Comparison of ENCODE assay signal across 10 cellular contexts in genomic region chr6:36600564-36601146, GRCh38. TPM values are rescaled to one million over a fixed set of nuclear protein-coding genes. Genes with fewer than 3 reads are reported as not detected.
A peak's percentile ranks its signal among the peaks of the same experiment; 100 is the strongest.
DNase-seq lines count a peak whose midpoint lies in the region; ATAC-seq and TF ChIP-seq lines count a peak whose summit lies in the region.
"Had no signal": no experiment of that assay in that cellular context is flagged by ENCODE, and none has a peak within 500 bp of the region (broad histone marks: within the 10 kb centered on the region; RNA-seq: fewer than 3 reads in every experiment).

No MANE protein-coding gene starts in this region.

- H3K9me3 ChIP-seq in GM23248 (ENCODE audit: low read depth) (no peaks in the 10 kb centered on the region), endocrine pancreas (ENCODE audit: control insufficient read depth, low read length) (no peaks in the 10 kb centered on the region), osteoblast (ENCODE audit: low read depth, low read length) (no peaks in the 10 kb centered on the region)

- WGBS in GM23248 (ENCODE audit: low coverage in 1 of 2, low lambda C conversion rate in 2 of 2, missing lambda C conversion rate in 2 of 2), 2 experiments, result 60% methylated on average over 6 of the region's 6 CpGs

- H3K9ac ChIP-seq in GM23248 (no peak overlapping the region), endocrine pancreas (ENCODE audit: control insufficient read depth, insufficient read depth, low read length) (no peak overlapping the region)

- H3K27me3 ChIP-seq in GM23248 (replicated peaks; ENCODE audit: insufficient read depth), result no peaks in the 10 kb centered on the region
- H3K27me3 ChIP-seq in endocrine pancreas (ENCODE audit: control insufficient read depth, insufficient read depth, low read length), result no peaks in the 10 kb centered on the region
- no peaks in the 10 kb centered on the region for H3K27me3 ChIP-seq in osteoblast (ENCODE audit: insufficient read depth, low read length)

- H2AFZ ChIP-seq in GM23248 (no peak overlapping the region), osteoblast (ENCODE audit: low read length) (no peak overlapping the region)

- H4K20me1 ChIP-seq in GM23248 (ENCODE audit: insufficient read depth), result peaks cover 75% of the 10 kb centered on the region
- peaks cover 95% of the 10 kb centered on the region for H4K20me1 ChIP-seq in osteoblast (ENCODE audit: insufficient read depth, low read length)

- DNase-seq in GM23248 (no peak), osteoblast (ENCODE audit: insufficient read length, low spot score, missing footprints) (no peak), RKO (ENCODE audit: low spot score) (no peak), NCI-H510A (lab: John Stamatoyannopoulos, UW) (no peak)
- DNase-seq: GF-D8, NCI-H446 treated with DMSO at 0.1 percent for 48 hours had no signal

- peaks cover 79% of the 10 kb centered on the region for H3K4me1 ChIP-seq in GM23248 (ENCODE audit: insufficient read depth)
- H3K4me1 ChIP-seq in endocrine pancreas (ENCODE audit: control insufficient read depth, insufficient read depth, low read length), result peaks cover 44% of the 10 kb centered on the region
- H3K4me1 ChIP-seq in osteoblast (ENCODE audit: insufficient read depth, low read length), result peaks cover 74% of the 10 kb centered on the region

- peaks cover 98% of the 10 kb centered on the region for H3F3A ChIP-seq in GM23248 (ENCODE audit: insufficient read depth)

- H3K9me2 ChIP-seq in GM23248 (ENCODE audit: insufficient read depth), result no peaks in the 10 kb centered on the region

- ATAC-seq in HG02973 (IDR thresholded peaks at IDR 0.05; ENCODE audit: unreplicated experiment) (no peak), HG03439 (IDR thresholded peaks at IDR 0.05; ENCODE audit: unreplicated experiment) (no peak)

- H3K27ac ChIP-seq in GM23248 (peak overlapping the region; percentile 10), osteoblast (ENCODE audit: low read depth, low read length) (peak overlapping the region; percentile 32)

- H3K36me3 ChIP-seq in GM23248 (ENCODE audit: low read depth), result peaks cover 92% of the 10 kb centered on the region
- H3K36me3 ChIP-seq in endocrine pancreas (ENCODE audit: control insufficient read depth, insufficient read depth, low read length), result peaks cover 7% of the 10 kb centered on the region
- peaks cover 96% of the 10 kb centered on the region for H3K36me3 ChIP-seq in osteoblast (ENCODE audit: insufficient read depth, low read length)

- peak overlapping the region; percentile 97 for H3K4me2 ChIP-seq in GM23248 (ENCODE audit: unreplicated experiment)
- H3K4me2 ChIP-seq in osteoblast (ENCODE audit: insufficient read depth, low read length), result peak overlapping the region; percentile 94

- H3K4me3 ChIP-seq in GM23248 (peak overlapping the region; percentile 96), endocrine pancreas (ENCODE audit: control insufficient read depth, insufficient read depth, low read length) (peak overlapping the region; percentile 49), osteoblast (ENCODE audit: insufficient read depth, low read length) (peak overlapping the region; percentile 31)

- TF ChIP-seq CTCF in osteoblast (IDR thresholded peaks at IDR 0.05; ENCODE audit: extremely low read depth, low read depth, low read length), result no peak

- H3K79me2 ChIP-seq in GM23248 (ENCODE audit: insufficient read depth) (peaks cover 100% of the 10 kb centered on the region), osteoblast (ENCODE audit: insufficient read depth, low read length) (peaks cover 97% of the 10 kb centered on the region)

- in situ Hi-C loops in GM23248 (cut with MboI), result no loop called here

TF ChIP-seq in PFSK-1, 5 proteins besides CTCF, POLR2A, EP300 and RAD21:
- no peak for TF ChIP-seq TAF1 (IDR thresholded peaks at IDR 0.05; ENCODE audit: borderline replicate concordance, insufficient read depth, low read length)
- no peak for TF ChIP-seq FOXP2 (optimal IDR thresholded peaks at IDR 0.05; ENCODE audit: borderline replicate concordance, extremely low read depth, extremely low read length, insufficient read depth)
- TF ChIP-seq REST (IDR thresholded peaks at IDR 0.05; ENCODE audit: insufficient read depth in 1 of 2, low read depth in 2 of 2, low read length in 2 of 2), result no peak
- TF ChIP-seq SIN3A (IDR thresholded peaks at IDR 0.05; ENCODE audit: borderline replicate concordance, insufficient read depth, low read length), result no peak
- peak; percentile 31; the same call in 1 of the 2 replicates for TF ChIP-seq POLR2AphosphoS5 (IDR thresholded peaks at IDR 0.05; ENCODE audit: low read depth, low read length)

RNA-seq across cellular contexts. Expression of gene SRSF3, which starts 6.5 kb away (rescaled TPM):
- 141 and 171 TPM in 2 replicates for total RNA-seq in GM23248 (2014; rRNA removed; shearing (Covaris generic))
- 238 and 243 TPM in 2 replicates for polyA plus RNA-seq in GM23248 (2016; fragmentation: Nextera tagmentation; extraction: Ambion mirVana)
- polyA plus RNA-seq in PFSK-1 (2012; ENCODE audit: insufficient read length, low read depth), result 235 TPM
- total RNA-seq in osteoblast, result 236 and 289 TPM in 2 replicates

RNA-seq across cellular contexts. Expression of gene STK38, which starts 53.4 kb away (rescaled TPM):
- 30.5 and 35.6 TPM in 2 replicates for total RNA-seq in GM23248 (2014; rRNA removed; shearing (Covaris generic))
- 50.4 and 51.1 TPM in 2 replicates for polyA plus RNA-seq in GM23248 (2016; fragmentation: Nextera tagmentation; extraction: Ambion mirVana)
- polyA plus RNA-seq in PFSK-1 (2012; ENCODE audit: insufficient read length, low read depth), result 15.7 TPM
- total RNA-seq in osteoblast, result 41.5 and 48.1 TPM in 2 replicates

Comparison
In these comparisons a context has a peak if more than half of its experiments do, and no peak if none do; other contexts are left out.
1. H3K4me3 ChIP-seq: peak in every context shown above with its lines; median percentile 96 in GM23248; 49 in endocrine pancreas; 31 in osteoblast.